24 cellular contexts compared by ENCODE assay signal in genomic region chr9:135084262-135084661, GRCh38. TPM values are rescaled to one million over a fixed set of nuclear protein-coding genes. Genes with fewer than 3 reads are reported as not detected.
"Had no signal": no experiment of that assay in that cellular context is flagged by ENCODE, and none has a peak within 500 bp of the region (broad histone marks: within the 10 kb centered on the region; RNA-seq: fewer than 3 reads in every experiment).

No MANE protein-coding gene starts in this region.

- H3K36me3 ChIP-seq: esophagus muscularis mucosa, gastroesophageal sphincter, heart right ventricle, left lung, lower lobe of right lung had no signal

- H3K4me3 ChIP-seq: coronary artery, esophagus muscularis mucosa, gastroesophageal sphincter, heart right ventricle, left lung, lower lobe of right lung, mucosa of descending colon had no signal

- DNase-seq: dermis blood vessel endothelial cell; effector CD4-positive, alpha-beta T cell; effector memory CD4-positive, alpha-beta T cell; foreskin keratinocyte; heart right ventricle; hippocampal formation; left cardiac atrium; left lung; left ventricle myocardium superior; mesendoderm; naive B cell had no signal

- H3K9me3 ChIP-seq: esophagus muscularis mucosa, gastroesophageal sphincter, heart right ventricle, left lung, lower lobe of right lung, mucosa of descending colon had no signal

- H3K27ac ChIP-seq: coronary artery, esophagus muscularis mucosa, foreskin keratinocyte, gastroesophageal sphincter, heart right ventricle, left lung, lower lobe of right lung had no signal

- H3K4me1 ChIP-seq: foreskin keratinocyte had no signal

- FAIRE-seq: colon, endothelial cell of umbilical vein, frontal cortex, islet of Langerhans, keratinocyte had no signal

- ATAC-seq: foreskin keratinocyte; gastroesophageal sphincter; heart right ventricle; left cardiac atrium; left lung; left ventricle myocardium superior; lower lobe of right lung; mucosa of descending colon; naive thymus-derived CD8-positive, alpha-beta T cell had no signal

RNA-seq across cellular contexts. Expression of gene OLFM1, which starts 3.2 kb away (rescaled TPM):
- total RNA-seq: epithelial cell of proximal tubule; myocyte; naive thymus-derived CD8-positive, alpha-beta T cell had no signal
- polyA plus RNA-seq: naive thymus-derived CD8-positive, alpha-beta T cell had no signal
